ENCODE assay signal across 17 cellular contexts in the genomic region with DNA sequence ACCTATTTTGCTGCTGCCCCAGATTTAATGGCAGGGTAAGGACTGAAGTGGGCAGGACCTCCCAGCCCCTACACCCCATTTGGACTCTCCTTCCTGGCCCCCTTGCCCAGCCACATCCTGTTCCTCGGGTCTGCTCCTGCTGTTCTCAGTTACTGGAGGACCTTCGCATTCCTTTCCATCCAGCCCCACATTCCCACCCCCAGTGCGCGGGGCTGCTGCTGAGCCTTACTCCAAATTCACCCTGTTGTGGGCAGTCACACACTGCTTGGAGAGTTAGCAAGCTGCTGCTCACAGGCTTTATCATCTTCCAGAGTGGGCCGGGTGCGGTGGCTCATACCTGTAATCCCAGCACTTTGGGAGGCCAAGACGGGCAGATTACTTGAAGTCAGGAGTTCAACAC.
"Had no signal": no experiment of that assay in that cellular context is flagged by ENCODE, and none has a peak within 500 bp of the region (broad histone marks: within the 10 kb centered on the region; RNA-seq: fewer than 3 reads in every experiment).

No MANE protein-coding gene starts in this region.

- H3K27me3 Mint-ChIP-seq: activated CD8-positive, alpha-beta memory T cell treated with anti-CD3 and anti-CD28 coated beads, Interleukin-2, amount 10 ng/mL, durations not matched to agents 7 days and 5 days had no signal

- DNase-seq: activated CD4-positive, alpha-beta memory T cell treated with anti-CD3 and anti-CD28 coated beads for 36 hours; activated CD4-positive, alpha-beta T cell treated with anti-CD3 and anti-CD28 coated beads for 36 hours; activated CD8-positive, alpha-beta memory T cell treated with anti-CD3 and anti-CD28 coated beads, Interleukin-2, amount 10 ng/mL, durations not matched to agents 7 days and 5 days; activated naive CD4-positive, alpha-beta T cell treated with anti-CD3 and anti-CD28 coated beads, Interleukin-2, amount 50 U/mL, for 16 hours; activated T-cell treated with anti-CD3 and anti-CD28 coated beads, Interleukin-2, amount 50 U/mL, for 1 hour; erythroblast; heart right ventricle; kidney glomerular epithelial cell; stimulated activated CD4-positive, alpha-beta T cell treated with anti-CD3 and anti-CD28 coated beads, Interleukin-4, amount 100 ng/mL, for 24 hours; stimulated activated naive CD4-positive, alpha-beta T cell treated with Interleukin-2 at 50 U/mL for 16 hours; substantia nigra; T-helper 17 cell; WERI-Rb-1 had no signal

- H3K9me3 ChIP-seq: neutrophil had no signal

- H3K4me3 Mint-ChIP-seq: activated CD4-positive, alpha-beta memory T cell treated with anti-CD3 and anti-CD28 coated beads for 36 hours; activated CD4-positive, alpha-beta T cell treated with anti-CD3 and anti-CD28 coated beads for 36 hours; activated CD8-positive, alpha-beta memory T cell treated with anti-CD3 and anti-CD28 coated beads, Interleukin-2, amount 10 ng/mL, durations not matched to agents 7 days and 5 days; T-helper 17 cell had no signal

- H3K4me3 ChIP-seq: gastroesophageal sphincter, heart right ventricle, skin epidermis, tibial nerve had no signal

- H3K36me3 Mint-ChIP-seq: activated CD4-positive, alpha-beta memory T cell treated with anti-CD3 and anti-CD28 coated beads for 36 hours; activated CD8-positive, alpha-beta memory T cell treated with anti-CD3 and anti-CD28 coated beads, Interleukin-2, amount 10 ng/mL, durations not matched to agents 7 days and 5 days had no signal

- H3K27ac Mint-ChIP-seq: activated CD4-positive, alpha-beta memory T cell treated with anti-CD3 and anti-CD28 coated beads for 36 hours; activated CD4-positive, alpha-beta T cell treated with anti-CD3 and anti-CD28 coated beads for 36 hours; activated CD8-positive, alpha-beta memory T cell treated with anti-CD3 and anti-CD28 coated beads, Interleukin-2, amount 10 ng/mL, durations not matched to agents 7 days and 5 days; T-helper 17 cell had no signal

- H3K36me3 ChIP-seq: gastroesophageal sphincter, heart right ventricle, neutrophil, tibial nerve, WERI-Rb-1 had no signal

- H3K4me1 ChIP-seq: gastroesophageal sphincter, tibial nerve had no signal

- ATAC-seq: activated CD4-positive, alpha-beta T cell treated with anti-CD3 and anti-CD28 coated beads for 36 hours; activated CD8-positive, alpha-beta memory T cell treated with anti-CD3 and anti-CD28 coated beads, Interleukin-2, amount 10 ng/mL, durations not matched to agents 7 days and 5 days; gastroesophageal sphincter; heart right ventricle; T-helper 17 cell had no signal

- H3K4me1 Mint-ChIP-seq: activated CD4-positive, alpha-beta T cell treated with anti-CD3 and anti-CD28 coated beads for 36 hours; activated CD8-positive, alpha-beta memory T cell treated with anti-CD3 and anti-CD28 coated beads, Interleukin-2, amount 10 ng/mL, durations not matched to agents 7 days and 5 days; T-helper 17 cell had no signal

- H3K27me3 ChIP-seq: gastroesophageal sphincter, heart right ventricle, neutrophil, tibial nerve had no signal

- H3K27ac ChIP-seq: gastroesophageal sphincter, heart right ventricle, neutrophil, skin epidermis, tibial nerve, WERI-Rb-1 had no signal
